21 cellular contexts compared by ENCODE assay signal in the genomic region with DNA sequence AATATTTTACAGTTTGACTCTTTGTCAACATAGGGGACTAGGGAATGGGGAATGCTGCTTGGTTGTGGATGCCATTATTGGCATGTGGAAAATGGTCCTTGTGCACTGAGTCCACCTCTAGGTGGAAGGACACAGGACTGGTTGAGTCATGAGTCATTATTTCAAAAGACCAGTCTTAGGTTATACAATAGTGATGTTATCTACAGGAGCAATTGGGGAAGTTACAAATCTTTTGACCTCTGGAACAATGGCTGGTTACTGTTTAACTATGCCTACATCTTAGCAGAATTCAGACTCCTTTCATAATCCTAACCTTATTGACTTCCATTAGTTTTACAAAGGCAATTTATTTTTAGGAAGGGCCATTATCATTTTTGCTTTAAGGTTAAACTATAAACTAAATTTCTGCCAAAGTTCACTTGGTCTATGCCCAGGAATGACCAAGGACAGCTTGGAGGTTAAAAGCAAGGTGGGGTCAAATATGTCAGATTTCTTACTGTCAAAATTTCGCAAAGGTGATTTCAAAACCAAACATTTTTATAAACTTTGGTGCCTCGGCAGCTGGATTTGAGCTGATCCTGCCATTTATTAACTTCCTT. TPM values are rescaled to one million over a fixed set of nuclear protein-coding genes. Genes with fewer than 3 reads are reported as not detected.
DNase-seq lines count a peak whose midpoint lies in the region; ATAC-seq and TF ChIP-seq lines count a peak whose summit lies in the region.
"Had no signal": no experiment of that assay in that cellular context is flagged by ENCODE, and none has a peak within 500 bp of the region (broad histone marks: within the 10 kb centered on the region; RNA-seq: fewer than 3 reads in every experiment).

No MANE protein-coding gene starts in this region.

- CTCF ChIA-PET in Calu3 (lab: Charles Lee): interaction anchor here (1.5 kb wide), 1 partner anchor 29 kb away, joined by 5 read pairs; no protein-coding TSS in a partner anchor

- 19 to 33% methylated on average over 2 of the region's 2 CpGs for WGBS in body of pancreas, 2 donors
- WGBS in mesendoderm (ENCODE audit: extremely low coverage, insufficient coverage, low lambda C conversion rate): no CpG with 5 or more reads among the region's 2 CpGs

- no peaks in the 10 kb centered on the region for H3K36me3 Mint-ChIP-seq in Calu3 (ENCODE audit: insufficient read depth, unreplicated experiment)

- no peaks in the 10 kb centered on the region for H3K27me3 Mint-ChIP-seq in Calu3 (ENCODE audit: unreplicated experiment)
- H3K27me3 Mint-ChIP-seq: activated T-helper 17 cell treated with anti-CD3 and anti-CD28 coated beads, Interleukin-2, amount 50 U/mL, for 72 hours had no signal

- H3K79me1 ChIP-seq in mesendoderm (ENCODE audit: low read length): no peaks in the 10 kb centered on the region

- H3K27ac ChIP-seq in body of pancreas (peak overlapping the region in 1 of 4 donors; percentile 38), mesendoderm (ENCODE audit: low read depth, low read length) (no peak overlapping the region)
- H3K27ac ChIP-seq: esophagus muscularis mucosa, left lung, prostate gland had no signal

- no peak overlapping the region for H3K4me3 Mint-ChIP-seq in Calu3 (ENCODE audit: low read depth, unreplicated experiment)
- H3K4me3 Mint-ChIP-seq: activated CD8-positive, alpha-beta T cell treated with anti-CD3 and anti-CD28 coated beads for 36 hours; activated T-helper 17 cell treated with anti-CD3 and anti-CD28 coated beads, Interleukin-2, amount 50 U/mL, for 72 hours; naive B cell; stimulated activated naive CD8-positive, alpha-beta T cell treated with anti-CD3 and anti-CD28 coated beads, Interleukin-15, amount 100 ng/mL, for 72 hours had no signal

- H3K9ac ChIP-seq in mesendoderm (ENCODE audit: low read length): no peak overlapping the region
- H3K9ac ChIP-seq: SK-N-SH had no signal

- no peak overlapping the region for H3K4me2 ChIP-seq in mesendoderm (ENCODE audit: low read length)
- H3K4me2 ChIP-seq: SK-N-SH had no signal

- no peak overlapping the region for H3K23ac ChIP-seq in mesendoderm (ENCODE audit: low read length)

- no peak overlapping the region for H4K5ac ChIP-seq in mesendoderm (ENCODE audit: low read length)

- no peaks in the 10 kb centered on the region for H3K79me2 ChIP-seq in mesendoderm (ENCODE audit: control insufficient read depth, insufficient read depth, low read length)

- no TSS peak for BruUV-seq in Calu3 (replicated peaks; lab: Mats Ljungman, UMichigan)

- H3K9me3 Mint-ChIP-seq in Calu3 (ENCODE audit: low read depth, unreplicated experiment): peaks cover 9% of the 10 kb centered on the region

- no peak overlapping the region for H4K8ac ChIP-seq in mesendoderm (ENCODE audit: low read depth, low read length)

- no peak overlapping the region for H2BK15ac ChIP-seq in mesendoderm (replicated peaks; ENCODE audit: low read depth)

- no peak overlapping the region for H3K56ac ChIP-seq in mesendoderm (ENCODE audit: low read length)

- TF ChIP-seq CTCF in Calu3 (IDR thresholded peaks at IDR 0.05; ENCODE audit: unreplicated experiment) (no peak), body of pancreas (IDR thresholded peaks at IDR 0.05) (peak in 2 of 7 experiments; percentile 10)

- DNase-seq in Calu3 (peak; percentile 25), NOMO-1 treated with dmso at 0.1 percent for 144 hours (lab: John Stamatoyannopoulos, UW; ENCODE audit: unreplicated experiment) (peak; percentile 8), body of pancreas (peak in 1 of 4 donors; percentile 12), mesendoderm (peak; percentile 1), COLO668 (lab: John Stamatoyannopoulos, UW; ENCODE audit: unreplicated experiment) (no peak), dedifferentiated amniotic fluid mesenchymal stem cell (ENCODE audit: extremely low spot score) (no peak), MG63 (no peak)
- DNase-seq: activated CD8-positive, alpha-beta T cell treated with anti-CD3 and anti-CD28 coated beads for 36 hours; amygdala; cortex of kidney; KG1; left lung; naive B cell; NCI-H1694; NCI-H345; SK-N-SH; stimulated activated naive CD8-positive, alpha-beta T cell treated with anti-CD3 and anti-CD28 coated beads, Interleukin-15, amount 100 ng/mL, for 72 hours had no signal

- TF ChIP-seq POLR2A in body of pancreas (IDR thresholded peaks at IDR 0.05): no peak

- H2BK120ac ChIP-seq in mesendoderm (ENCODE audit: low read depth, low read length): no peak overlapping the region

- H3K4me1 ChIP-seq in body of pancreas: peaks cover 12% of the 10 kb centered on the region
- no peaks in the 10 kb centered on the region for H3K4me1 ChIP-seq in mesendoderm (ENCODE audit: control insufficient read depth, low read depth, low read length)
- H3K4me1 ChIP-seq: esophagus muscularis mucosa, left lung, prostate gland had no signal

- intact Hi-C loops in Calu3 (cut with micrococcal nuclease; ENCODE audit: unreplicated experiment) (no loop called here), body of pancreas (cut with DNase I) (no loop called here)

- no peak overlapping the region for H2BK5ac ChIP-seq in mesendoderm (ENCODE audit: low read length)

- ATAC-seq in body of pancreas: peak; percentile 86
- ATAC-seq in GM19452 (IDR thresholded peaks at IDR 0.05; ENCODE audit: unreplicated experiment): no peak
- ATAC-seq: activated CD8-positive, alpha-beta T cell treated with anti-CD3 and anti-CD28 coated beads for 36 hours; activated T-helper 17 cell treated with anti-CD3 and anti-CD28 coated beads, Interleukin-2, amount 50 U/mL, for 72 hours; left lung; stimulated activated naive CD8-positive, alpha-beta T cell treated with anti-CD3 and anti-CD28 coated beads, Interleukin-15, amount 100 ng/mL, for 72 hours had no signal

- H3K9me3 ChIP-seq in body of pancreas (no peaks in the 10 kb centered on the region), MG63 (no peaks in the 10 kb centered on the region)
- H3K9me3 ChIP-seq: prostate gland, SK-N-SH had no signal

- H3K27me3 ChIP-seq in body of pancreas (no peaks in the 10 kb centered on the region), mesendoderm (ENCODE audit: insufficient read depth, low read length, poor library complexity) (no peaks in the 10 kb centered on the region), MG63 (no peaks in the 10 kb centered on the region)
- H3K27me3 ChIP-seq: esophagus muscularis mucosa, left lung had no signal

- no peak overlapping the region for H2AK5ac ChIP-seq in mesendoderm (ENCODE audit: low read length)

- H3K27ac Mint-ChIP-seq in Calu3 (ENCODE audit: unreplicated experiment): peak overlapping the region; percentile 37
- H3K27ac Mint-ChIP-seq: activated CD8-positive, alpha-beta T cell treated with anti-CD3 and anti-CD28 coated beads for 36 hours; activated T-helper 17 cell treated with anti-CD3 and anti-CD28 coated beads, Interleukin-2, amount 50 U/mL, for 72 hours; naive B cell had no signal

- no peak overlapping the region for H3K4ac ChIP-seq in mesendoderm (ENCODE audit: low read depth, low read length)

- H3K36me3 ChIP-seq in body of pancreas (replicated peaks in 1 of 2; ENCODE audit: insufficient read depth in 1 of 2, low read depth in 2 of 2) (no peaks in the 10 kb centered on the region), mesendoderm (ENCODE audit: control insufficient read depth, insufficient read depth, low read length) (no peaks in the 10 kb centered on the region), MG63 (no peaks in the 10 kb centered on the region)
- H3K36me3 ChIP-seq: esophagus muscularis mucosa, left lung, prostate gland had no signal

- H3K18ac ChIP-seq in mesendoderm (ENCODE audit: low read length): no peak overlapping the region

- H3K4me3 ChIP-seq in body of pancreas (no peak overlapping the region), mesendoderm (ENCODE audit: low read length) (no peak overlapping the region), MG63 (no peak overlapping the region)
- H3K4me3 ChIP-seq: esophagus muscularis mucosa, left lung, prostate gland had no signal

- peaks cover 18% of the 10 kb centered on the region for H3K4me1 Mint-ChIP-seq in Calu3 (ENCODE audit: low read depth, unreplicated experiment)
- H3K4me1 Mint-ChIP-seq: naive B cell had no signal

RNA-seq across cellular contexts. Expression of a gene that starts 11.8 kb away (rescaled TPM):
- total RNA-seq in Calu3 (2022) (not detected in 2 replicates), body of pancreas (not detected)
- polyA plus RNA-seq in mesendoderm (2013, experiment 1 of 2): not detected
- polyA plus RNA-seq in mesendoderm (2013, experiment 2 of 2): not detected
- total RNA-seq in MG63 (2014; rRNA removed; shearing (Covaris generic); ENCODE audit: low replicate concordance): not detected in 2 replicates
- total RNA-seq: esophagus muscularis mucosa, prostate gland had no signal
- polyA plus RNA-seq: SK-N-SH had no signal

RNA-seq across cellular contexts. Expression of a gene that starts 37.8 kb away (rescaled TPM):
- not detected in 2 replicates for total RNA-seq in Calu3 (2022)
- 1 to 10 TPM in 1 of 2 donors, not detected in 1; 1.3 TPM for total RNA-seq in body of pancreas
- polyA plus RNA-seq in mesendoderm (2013, experiment 1 of 2): 0.04 TPM
- 0.01 TPM for polyA plus RNA-seq in mesendoderm (2013, experiment 2 of 2)
- not detected in 2 replicates for total RNA-seq in MG63 (2014; rRNA removed; shearing (Covaris generic); ENCODE audit: low replicate concordance)
- polyA plus RNA-seq: SK-N-SH had no signal

Comparison
In these comparisons a context has a peak if more than half of its experiments do, and no peak if none do; other contexts are left out.
1. DNase-seq: peak in Calu3 (single experiment), NOMO-1 treated with dmso at 0.1 percent for 144 hours (single experiment) and mesendoderm (single experiment); none in COLO668 (single experiment), dedifferentiated amniotic fluid mesenchymal stem cell (single experiment) and MG63 (single experiment).